1 cellular context compared by ENCODE assay signal in the genomic region with DNA sequence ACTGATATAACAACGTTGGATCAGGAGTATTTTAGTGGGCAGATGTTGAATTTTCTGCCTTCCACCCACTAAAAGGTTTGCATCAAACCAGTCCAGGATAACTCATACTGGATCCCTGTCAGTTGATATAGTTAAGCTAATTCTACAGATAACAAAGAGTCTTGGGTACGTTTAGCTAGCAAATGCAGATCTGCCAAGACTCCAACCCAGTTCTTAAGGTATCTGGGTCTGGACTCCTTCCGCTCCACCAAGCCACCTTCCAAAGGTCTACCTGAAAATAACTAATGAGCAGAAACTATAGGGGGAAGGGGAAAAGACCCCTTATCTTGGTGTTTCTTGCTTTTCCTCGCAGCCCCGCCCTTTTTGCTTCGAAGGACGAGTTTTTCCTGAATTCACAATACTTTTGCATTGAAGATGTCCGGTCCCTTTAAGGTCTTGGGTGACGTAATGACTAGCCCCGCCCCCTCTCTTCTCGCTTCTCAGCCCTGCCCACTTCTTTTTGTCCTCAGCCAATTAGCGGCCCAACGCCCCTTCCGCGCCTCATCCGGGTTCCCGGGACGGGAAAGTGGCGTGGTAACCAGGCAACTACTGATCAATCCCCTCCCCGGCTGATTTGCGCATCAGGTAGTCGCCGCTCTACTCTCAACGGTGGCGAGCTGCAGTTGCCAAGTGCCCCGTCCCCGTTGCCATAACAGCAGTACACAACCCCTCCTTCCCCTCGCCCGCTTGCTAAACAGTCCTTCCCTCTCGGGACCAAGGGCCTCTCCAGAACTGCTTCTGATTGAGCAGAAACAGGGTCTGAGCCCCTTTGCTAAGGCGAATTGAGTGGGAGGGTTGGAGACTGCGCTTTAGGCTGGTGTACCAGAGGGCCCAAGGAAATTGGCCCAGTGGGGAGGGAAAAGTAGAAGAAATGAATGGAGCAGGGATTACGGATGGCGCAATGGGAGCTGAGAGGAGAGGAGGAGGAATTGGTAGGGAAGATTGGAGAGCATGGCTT.
TF ChIP-seq lines count a peak whose summit lies in the region.

A gene with protein sequence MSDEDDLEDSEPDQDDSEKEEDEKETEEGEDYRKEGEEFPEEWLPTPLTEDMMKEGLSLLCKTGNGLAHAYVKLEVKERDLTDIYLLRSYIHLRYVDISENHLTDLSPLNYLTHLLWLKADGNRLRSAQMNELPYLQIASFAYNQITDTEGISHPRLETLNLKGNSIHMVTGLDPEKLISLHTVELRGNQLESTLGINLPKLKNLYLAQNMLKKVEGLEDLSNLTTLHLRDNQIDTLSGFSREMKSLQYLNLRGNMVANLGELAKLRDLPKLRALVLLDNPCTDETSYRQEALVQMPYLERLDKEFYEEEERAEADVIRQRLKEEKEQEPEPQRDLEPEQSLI (plus strand): TSS at position 543 of the 997 bp plus-strand sequence. CDS start 812 bp downstream, outside the sequence.

TF ChIP-seq in H1, 55 proteins besides CTCF, POLR2A, EP300 and RAD21 (continued from another document):
- TF ChIP-seq SUZ12 (IDR thresholded peaks at IDR 0.05; ENCODE audit: low read length) (no peak), SP1 (IDR thresholded peaks at IDR 0.05; ENCODE audit: low read depth, low read length) (peak; percentile 62; the same call in 1 of the 2 replicates), TEAD4 (IDR thresholded peaks at IDR 0.05; ENCODE audit: low read depth, low read length) (no peak), SIX5 (IDR thresholded peaks at IDR 0.05; ENCODE audit: low read depth, low read length) (no peak), SP2 (IDR thresholded peaks at IDR 0.05; ENCODE audit: low read length) (no peak), BCL11A (IDR thresholded peaks at IDR 0.05; ENCODE audit: low read depth in 2 of 2, low read length in 2 of 2) (no peak), SIRT6 (IDR thresholded peaks at IDR 0.05; ENCODE audit: low read length) (no peak), BRCA1 (IDR thresholded peaks at IDR 0.05; ENCODE audit: low read depth, low read length) (no peak), SP4 (IDR thresholded peaks at IDR 0.05; ENCODE audit: low read length) (no peak), CBX5 (IDR thresholded peaks at IDR 0.05; ENCODE audit: low read depth, low read length) (no peak), SIN3A (conservative IDR thresholded peaks at IDR 0.05 in 1 of 2, IDR thresholded peaks at IDR 0.05 in 1 of 2; ENCODE audit: low read depth in 1 of 2, low read length in 2 of 2) (peak; percentile 95 to 99), EZH2 (IDR thresholded peaks at IDR 0.05; ENCODE audit: low read depth, low read length, severe bottlenecking) (no peak), ASH2L (IDR thresholded peaks at IDR 0.05; ENCODE audit: low read length) (no peak), CREB1 (IDR thresholded peaks at IDR 0.05) (peak; percentile 77), CTBP2 (IDR thresholded peaks at IDR 0.05; ENCODE audit: borderline replicate concordance, insufficient read depth, insufficient read length, low read length) (no peak), TCF12 (IDR thresholded peaks at IDR 0.05; ENCODE audit: low read depth, low read length) (no peak), JUN (IDR thresholded peaks at IDR 0.05; ENCODE audit: low read depth, low read length) (peak; percentile 61; the same call in 1 of the 2 replicates), TAF1 (IDR thresholded peaks at IDR 0.05; ENCODE audit: low read depth, low read length) (peak; percentile 48; the same call in 1 of the 2 replicates), MAFK (IDR thresholded peaks at IDR 0.05; ENCODE audit: low read depth, low read length) (no peak), TAF7 (optimal IDR thresholded peaks at IDR 0.05; ENCODE audit: borderline replicate concordance, low read depth, low read length) (no peak), CEBPB (IDR thresholded peaks at IDR 0.05; ENCODE audit: low read depth, low read length) (peak; percentile 68), KDM5A (IDR thresholded peaks at IDR 0.05; ENCODE audit: low read length) (no peak), CHD2 (IDR thresholded peaks at IDR 0.05; ENCODE audit: low read length) (peak; percentile 42; the same call in 1 of the 2 replicates), PHF8 (conservative IDR thresholded peaks at IDR 0.05; ENCODE audit: low read depth, low read length) (0 out of 2 replicates have a peak, but pooled peaks have one; percentile 33), GABPA (IDR thresholded peaks at IDR 0.05; ENCODE audit: borderline replicate concordance, insufficient read depth, low read length) (no peak), KDM4A (IDR thresholded peaks at IDR 0.05; ENCODE audit: low read depth, low read length, severe bottlenecking) (peak; percentile 35), CBX8 (IDR thresholded peaks at IDR 0.05; ENCODE audit: borderline replicate concordance, low read depth, low read length) (no peak), POU5F1 (IDR thresholded peaks at IDR 0.05; ENCODE audit: low read depth, low read length) (no peak), POLR2AphosphoS5 (IDR thresholded peaks at IDR 0.05; ENCODE audit: low read depth, low read length) (no peak; the same call in 1 of the 2 replicates), HDAC6 (IDR thresholded peaks at IDR 0.05; ENCODE audit: low read depth, low read length) (no peak), HDAC2 (IDR thresholded peaks at IDR 0.05; ENCODE audit: borderline replicate concordance in 1 of 2, low read depth in 2 of 2, low read length in 2 of 2) (peak in 1 of 2 experiments; percentile 58; a peak in 1 of 4 replicates), SRF (IDR thresholded peaks at IDR 0.05; ENCODE audit: low read depth, low read length) (no peak), BACH1 (IDR thresholded peaks at IDR 0.05; ENCODE audit: low read length) (no peak), RFX5 (IDR thresholded peaks at IDR 0.05; ENCODE audit: borderline replicate concordance, low read depth, low read length) (no peak), YY1 (IDR thresholded peaks at IDR 0.05; ENCODE audit: low read depth, low read length) (no peak), JUND (IDR thresholded peaks at IDR 0.05; ENCODE audit: low read length) (peak; percentile 84), TBP (IDR thresholded peaks at IDR 0.05; ENCODE audit: low read depth, low read length) (peak; percentile 51; the same call in 1 of the 2 replicates)
- TF ChIP-seq, protein P1, sequence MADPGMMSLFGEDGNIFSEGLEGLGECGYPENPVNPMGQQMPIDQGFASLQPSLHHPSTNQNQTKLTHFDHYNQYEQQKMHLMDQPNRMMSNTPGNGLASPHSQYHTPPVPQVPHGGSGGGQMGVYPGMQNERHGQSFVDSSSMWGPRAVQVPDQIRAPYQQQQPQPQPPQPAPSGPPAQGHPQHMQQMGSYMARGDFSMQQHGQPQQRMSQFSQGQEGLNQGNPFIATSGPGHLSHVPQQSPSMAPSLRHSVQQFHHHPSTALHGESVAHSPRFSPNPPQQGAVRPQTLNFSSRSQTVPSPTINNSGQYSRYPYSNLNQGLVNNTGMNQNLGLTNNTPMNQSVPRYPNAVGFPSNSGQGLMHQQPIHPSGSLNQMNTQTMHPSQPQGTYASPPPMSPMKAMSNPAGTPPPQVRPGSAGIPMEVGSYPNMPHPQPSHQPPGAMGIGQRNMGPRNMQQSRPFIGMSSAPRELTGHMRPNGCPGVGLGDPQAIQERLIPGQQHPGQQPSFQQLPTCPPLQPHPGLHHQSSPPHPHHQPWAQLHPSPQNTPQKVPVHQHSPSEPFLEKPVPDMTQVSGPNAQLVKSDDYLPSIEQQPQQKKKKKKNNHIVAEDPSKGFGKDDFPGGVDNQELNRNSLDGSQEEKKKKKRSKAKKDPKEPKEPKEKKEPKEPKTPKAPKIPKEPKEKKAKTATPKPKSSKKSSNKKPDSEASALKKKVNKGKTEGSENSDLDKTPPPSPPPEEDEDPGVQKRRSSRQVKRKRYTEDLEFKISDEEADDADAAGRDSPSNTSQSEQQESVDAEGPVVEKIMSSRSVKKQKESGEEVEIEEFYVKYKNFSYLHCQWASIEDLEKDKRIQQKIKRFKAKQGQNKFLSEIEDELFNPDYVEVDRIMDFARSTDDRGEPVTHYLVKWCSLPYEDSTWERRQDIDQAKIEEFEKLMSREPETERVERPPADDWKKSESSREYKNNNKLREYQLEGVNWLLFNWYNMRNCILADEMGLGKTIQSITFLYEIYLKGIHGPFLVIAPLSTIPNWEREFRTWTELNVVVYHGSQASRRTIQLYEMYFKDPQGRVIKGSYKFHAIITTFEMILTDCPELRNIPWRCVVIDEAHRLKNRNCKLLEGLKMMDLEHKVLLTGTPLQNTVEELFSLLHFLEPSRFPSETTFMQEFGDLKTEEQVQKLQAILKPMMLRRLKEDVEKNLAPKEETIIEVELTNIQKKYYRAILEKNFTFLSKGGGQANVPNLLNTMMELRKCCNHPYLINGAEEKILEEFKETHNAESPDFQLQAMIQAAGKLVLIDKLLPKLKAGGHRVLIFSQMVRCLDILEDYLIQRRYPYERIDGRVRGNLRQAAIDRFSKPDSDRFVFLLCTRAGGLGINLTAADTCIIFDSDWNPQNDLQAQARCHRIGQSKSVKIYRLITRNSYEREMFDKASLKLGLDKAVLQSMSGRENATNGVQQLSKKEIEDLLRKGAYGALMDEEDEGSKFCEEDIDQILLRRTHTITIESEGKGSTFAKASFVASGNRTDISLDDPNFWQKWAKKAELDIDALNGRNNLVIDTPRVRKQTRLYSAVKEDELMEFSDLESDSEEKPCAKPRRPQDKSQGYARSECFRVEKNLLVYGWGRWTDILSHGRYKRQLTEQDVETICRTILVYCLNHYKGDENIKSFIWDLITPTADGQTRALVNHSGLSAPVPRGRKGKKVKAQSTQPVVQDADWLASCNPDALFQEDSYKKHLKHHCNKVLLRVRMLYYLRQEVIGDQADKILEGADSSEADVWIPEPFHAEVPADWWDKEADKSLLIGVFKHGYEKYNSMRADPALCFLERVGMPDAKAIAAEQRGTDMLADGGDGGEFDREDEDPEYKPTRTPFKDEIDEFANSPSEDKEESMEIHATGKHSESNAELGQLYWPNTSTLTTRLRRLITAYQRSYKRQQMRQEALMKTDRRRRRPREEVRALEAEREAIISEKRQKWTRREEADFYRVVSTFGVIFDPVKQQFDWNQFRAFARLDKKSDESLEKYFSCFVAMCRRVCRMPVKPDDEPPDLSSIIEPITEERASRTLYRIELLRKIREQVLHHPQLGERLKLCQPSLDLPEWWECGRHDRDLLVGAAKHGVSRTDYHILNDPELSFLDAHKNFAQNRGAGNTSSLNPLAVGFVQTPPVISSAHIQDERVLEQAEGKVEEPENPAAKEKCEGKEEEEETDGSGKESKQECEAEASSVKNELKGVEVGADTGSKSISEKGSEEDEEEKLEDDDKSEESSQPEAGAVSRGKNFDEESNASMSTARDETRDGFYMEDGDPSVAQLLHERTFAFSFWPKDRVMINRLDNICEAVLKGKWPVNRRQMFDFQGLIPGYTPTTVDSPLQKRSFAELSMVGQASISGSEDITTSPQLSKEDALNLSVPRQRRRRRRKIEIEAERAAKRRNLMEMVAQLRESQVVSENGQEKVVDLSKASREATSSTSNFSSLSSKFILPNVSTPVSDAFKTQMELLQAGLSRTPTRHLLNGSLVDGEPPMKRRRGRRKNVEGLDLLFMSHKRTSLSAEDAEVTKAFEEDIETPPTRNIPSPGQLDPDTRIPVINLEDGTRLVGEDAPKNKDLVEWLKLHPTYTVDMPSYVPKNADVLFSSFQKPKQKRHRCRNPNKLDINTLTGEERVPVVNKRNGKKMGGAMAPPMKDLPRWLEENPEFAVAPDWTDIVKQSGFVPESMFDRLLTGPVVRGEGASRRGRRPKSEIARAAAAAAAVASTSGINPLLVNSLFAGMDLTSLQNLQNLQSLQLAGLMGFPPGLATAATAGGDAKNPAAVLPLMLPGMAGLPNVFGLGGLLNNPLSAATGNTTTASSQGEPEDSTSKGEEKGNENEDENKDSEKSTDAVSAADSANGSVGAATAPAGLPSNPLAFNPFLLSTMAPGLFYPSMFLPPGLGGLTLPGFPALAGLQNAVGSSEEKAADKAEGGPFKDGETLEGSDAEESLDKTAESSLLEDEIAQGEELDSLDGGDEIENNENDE (IDR thresholded peaks at IDR 0.05; ENCODE audit: insufficient replicate concordance, low read length), result no peak
- TF ChIP-seq, protein P2, sequence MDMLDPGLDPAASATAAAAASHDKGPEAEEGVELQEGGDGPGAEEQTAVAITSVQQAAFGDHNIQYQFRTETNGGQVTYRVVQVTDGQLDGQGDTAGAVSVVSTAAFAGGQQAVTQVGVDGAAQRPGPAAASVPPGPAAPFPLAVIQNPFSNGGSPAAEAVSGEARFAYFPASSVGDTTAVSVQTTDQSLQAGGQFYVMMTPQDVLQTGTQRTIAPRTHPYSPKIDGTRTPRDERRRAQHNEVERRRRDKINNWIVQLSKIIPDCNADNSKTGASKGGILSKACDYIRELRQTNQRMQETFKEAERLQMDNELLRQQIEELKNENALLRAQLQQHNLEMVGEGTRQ (IDR thresholded peaks at IDR 0.05; ENCODE audit: low read length), result no peak
- TF ChIP-seq, protein P3, sequence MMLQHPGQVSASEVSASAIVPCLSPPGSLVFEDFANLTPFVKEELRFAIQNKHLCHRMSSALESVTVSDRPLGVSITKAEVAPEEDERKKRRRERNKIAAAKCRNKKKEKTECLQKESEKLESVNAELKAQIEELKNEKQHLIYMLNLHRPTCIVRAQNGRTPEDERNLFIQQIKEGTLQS (IDR thresholded peaks at IDR 0.05; ENCODE audit: insufficient read depth, low read depth, low read length), result no peak
- TF ChIP-seq, protein P4, sequence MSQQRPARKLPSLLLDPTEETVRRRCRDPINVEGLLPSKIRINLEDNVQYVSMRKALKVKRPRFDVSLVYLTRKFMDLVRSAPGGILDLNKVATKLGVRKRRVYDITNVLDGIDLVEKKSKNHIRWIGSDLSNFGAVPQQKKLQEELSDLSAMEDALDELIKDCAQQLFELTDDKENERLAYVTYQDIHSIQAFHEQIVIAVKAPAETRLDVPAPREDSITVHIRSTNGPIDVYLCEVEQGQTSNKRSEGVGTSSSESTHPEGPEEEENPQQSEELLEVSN (IDR thresholded peaks at IDR 0.05), result no peak
- TF ChIP-seq, protein P5, sequence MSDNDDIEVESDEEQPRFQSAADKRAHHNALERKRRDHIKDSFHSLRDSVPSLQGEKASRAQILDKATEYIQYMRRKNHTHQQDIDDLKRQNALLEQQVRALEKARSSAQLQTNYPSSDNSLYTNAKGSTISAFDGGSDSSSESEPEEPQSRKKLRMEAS (IDR thresholded peaks at IDR 0.05), result no peak
- TF ChIP-seq, protein P6, sequence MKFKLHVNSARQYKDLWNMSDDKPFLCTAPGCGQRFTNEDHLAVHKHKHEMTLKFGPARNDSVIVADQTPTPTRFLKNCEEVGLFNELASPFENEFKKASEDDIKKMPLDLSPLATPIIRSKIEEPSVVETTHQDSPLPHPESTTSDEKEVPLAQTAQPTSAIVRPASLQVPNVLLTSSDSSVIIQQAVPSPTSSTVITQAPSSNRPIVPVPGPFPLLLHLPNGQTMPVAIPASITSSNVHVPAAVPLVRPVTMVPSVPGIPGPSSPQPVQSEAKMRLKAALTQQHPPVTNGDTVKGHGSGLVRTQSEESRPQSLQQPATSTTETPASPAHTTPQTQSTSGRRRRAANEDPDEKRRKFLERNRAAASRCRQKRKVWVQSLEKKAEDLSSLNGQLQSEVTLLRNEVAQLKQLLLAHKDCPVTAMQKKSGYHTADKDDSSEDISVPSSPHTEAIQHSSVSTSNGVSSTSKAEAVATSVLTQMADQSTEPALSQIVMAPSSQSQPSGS (IDR thresholded peaks at IDR 0.05; ENCODE audit: low read length), result peak; percentile 91
